ENCODE assay signal across 26 cellular contexts in genomic region chr18:76446746-76447267, GRCh38. TPM values are rescaled to one million over a fixed set of nuclear protein-coding genes. Genes with fewer than 3 reads are reported as not detected.
DNase-seq lines count a peak whose midpoint lies in the region; ATAC-seq, FAIRE-seq and TF ChIP-seq lines count a peak whose summit lies in the region.
"Had no signal": no experiment of that assay in that cellular context is flagged by ENCODE, and none has a peak within 500 bp of the region (broad histone marks: within the 10 kb centered on the region; RNA-seq: fewer than 3 reads in every experiment).

No MANE protein-coding gene starts in this region.

- no peak overlapping the region for H3K4me2 ChIP-seq in HepG2 (ENCODE audit: low read depth, low read length)
- H3K4me2 ChIP-seq in osteoblast (ENCODE audit: insufficient read depth, low read length): no peak overlapping the region

- TF ChIP-seq RAD21 in HepG2 (CRISPR knock-in tag; IDR thresholded peaks at IDR 0.05): no peak

- H3K9me3 ChIP-seq in right lobe of liver (no peaks in the 10 kb centered on the region), HepG2 (ENCODE audit: low read length) (no peaks in the 10 kb centered on the region), osteoblast (ENCODE audit: low read depth, low read length) (no peaks in the 10 kb centered on the region), uterus (no peaks in the 10 kb centered on the region)
- H3K9me3 ChIP-seq: A549, body of pancreas, left lung, SJSA1 had no signal

- BruUV-seq in HepG2 (replicated peaks; lab: Mats Ljungman, UMichigan): no TSS peak

- H4K20me1 ChIP-seq in HepG2 (ENCODE audit: insufficient read depth, low read length): peaks cover 80% of the 10 kb centered on the region
- peaks cover 14% of the 10 kb centered on the region for H4K20me1 ChIP-seq in osteoblast (ENCODE audit: insufficient read depth, low read length)

- H3K27ac ChIP-seq in right lobe of liver: peak overlapping the region in 2 of 3 donors; percentile 25 to 47
- H3K27ac ChIP-seq in HepG2 (ENCODE audit: extremely low read length, insufficient read depth, low read length): no peak overlapping the region
- peak overlapping the region; percentile 92 for H3K27ac ChIP-seq in osteoblast (ENCODE audit: low read depth, low read length)
- H3K27ac ChIP-seq in uterus: peak overlapping the region; percentile 91 to 94
- H3K27ac ChIP-seq: body of pancreas, parathyroid adenoma had no signal

- H3K4me1 ChIP-seq in right lobe of liver: peaks cover 0 to 53% (median 11%) of the 10 kb centered on the region in 4 donors
- H3K4me1 ChIP-seq in HepG2 (ENCODE audit: insufficient read depth, low read length): peaks cover 22% of the 10 kb centered on the region; the same call in 1 of the 2 replicates
- peaks cover 56% of the 10 kb centered on the region for H3K4me1 ChIP-seq in osteoblast (ENCODE audit: insufficient read depth, low read length)
- H3K4me1 ChIP-seq in uterus: peaks cover 13 to 24% of the 10 kb centered on the region in 2 donors
- H3K4me1 ChIP-seq: parathyroid adenoma had no signal

- POLR2A ChIA-PET in HepG2 (lab: Yijun Ruan, JAX): no interaction called here

- no peak for FAIRE-seq in HepG2 (lab: Jason Lieb, UNC)
- FAIRE-seq in D721Med (lab: Jason Lieb, UNC): no peak
- FAIRE-seq: A549, GM19239, urothelium cell line had no signal

- peaks cover 0 to 12% (median 4%) of the 10 kb centered on the region in 4 donors for H3K36me3 ChIP-seq in right lobe of liver
- peaks cover 11 to 19% of the 10 kb centered on the region in 2 experiments; a peak in 2 of 5 replicates for H3K36me3 ChIP-seq in HepG2 (replicated peaks in 1 of 2; ENCODE audit: control insufficient read depth in 1 of 2, insufficient read depth in 2 of 2, low read length in 2 of 2)
- peaks cover 5% of the 10 kb centered on the region for H3K36me3 ChIP-seq in osteoblast (ENCODE audit: insufficient read depth, low read length)
- no peaks in the 10 kb centered on the region for H3K36me3 ChIP-seq in uterus

- no peak overlapping the region for H3K9ac ChIP-seq in HepG2 (ENCODE audit: insufficient read depth, low read depth, low read length)
- H3K9ac ChIP-seq: parathyroid adenoma had no signal

- in situ Hi-C loops in HepG2 (cut with HindIII; ENCODE audit: extremely low pct_ligation_motif_present, low pct_unique_long_range_greater_than_20kb): no loop called here

- TF ChIP-seq CTCF in right lobe of liver (IDR thresholded peaks at IDR 0.05) (no peak), HepG2 (CRISPR knock-in tag; IDR thresholded peaks at IDR 0.05) (no peak), osteoblast (IDR thresholded peaks at IDR 0.05; ENCODE audit: extremely low read depth, low read depth, low read length) (no peak), uterus (IDR thresholded peaks at IDR 0.05) (no peak), D721Med (IDR thresholded peaks at IDR 0.05; ENCODE audit: insufficient read depth, missing control alignments) (no peak)

- TF ChIP-seq POLR2A in right lobe of liver (IDR thresholded peaks at IDR 0.05) (no peak), HepG2 (IDR thresholded peaks at IDR 0.05; ENCODE audit: insufficient read depth in 1 of 2, low read depth in 2 of 2, low read length in 2 of 2) (no peak), uterus (IDR thresholded peaks at IDR 0.05) (no peak)

- no peak overlapping the region for H3K4me3 ChIP-seq in right lobe of liver
- no peak overlapping the region for H3K4me3 ChIP-seq in HepG2 (replicated peaks in 1 of 3; ENCODE audit: insufficient read depth in 1 of 3, low read depth in 2 of 3, low read length in 3 of 3)
- no peak overlapping the region for H3K4me3 ChIP-seq in osteoblast (ENCODE audit: insufficient read depth, low read length)
- peak overlapping the region in 1 of 2 donors; percentile 33 for H3K4me3 ChIP-seq in uterus
- H3K4me3 ChIP-seq: A549, body of pancreas, left lung, SJSA1 had no signal

- TF ChIP-seq EP300 in HepG2 (IDR thresholded peaks at IDR 0.05; ENCODE audit: low read depth in 2 of 2, low read length in 2 of 2) (no peak), HepG2 (CRISPR knock-in tag; IDR thresholded peaks at IDR 0.05; ENCODE audit: borderline replicate concordance) (no peak)

- no peak for ATAC-seq in right lobe of liver
- no peak for ATAC-seq in HepG2
- ATAC-seq: body of pancreas; left lung; stimulated activated naive B cell treated with anti-CD40 and anti-IgM and Interleukin-4, amounts not matched to agents 10 μg/mL and 1 μg/mL and 100 μg/mL, for 72 hours had no signal

- H3K27me3 ChIP-seq in right lobe of liver (no peaks in the 10 kb centered on the region), HepG2 (ENCODE audit: control insufficient read depth in 1 of 2, insufficient read depth in 2 of 2, low read length in 2 of 2) (no peaks in the 10 kb centered on the region), osteoblast (ENCODE audit: insufficient read depth, low read length) (no peaks in the 10 kb centered on the region), uterus (no peaks in the 10 kb centered on the region)
- H3K27me3 ChIP-seq: body of pancreas, dorsolateral prefrontal cortex, left lung, SJSA1 had no signal

- CTCF ChIA-PET in HepG2 (lab: Yijun Ruan, JAX; ENCODE audit: low intra/inter-chr PET ratio, low total read pairs): no interaction called here

- 84% methylated on average over 7 of the region's 8 CpGs for WGBS in right lobe of liver (ENCODE audit: insufficient coverage, low coverage, low lambda C conversion rate, missing lambda C conversion rate)
- 99% methylated on average over 7 of the region's 8 CpGs for WGBS in HepG2 (ENCODE audit: low lambda C conversion rate)

- intact Hi-C loops in right lobe of liver (cut with DNase I) (no loop called here), HepG2 (cut with micrococcal nuclease; ENCODE audit: unreplicated experiment) (no loop called here), uterus (cut with DNase I; ENCODE audit: low total_unique reads) (no loop called here)

- H3K79me2 ChIP-seq in HepG2 (ENCODE audit: insufficient read depth, low read length): peaks cover 82% of the 10 kb centered on the region
- peaks cover 70% of the 10 kb centered on the region for H3K79me2 ChIP-seq in osteoblast (ENCODE audit: insufficient read depth, low read length)

- no peak overlapping the region for H2AFZ ChIP-seq in HepG2 (ENCODE audit: low read length)
- no peak overlapping the region for H2AFZ ChIP-seq in osteoblast (ENCODE audit: low read length)
- H2AFZ ChIP-seq: parathyroid adenoma had no signal

- DNase-seq in right lobe of liver (no peak), HepG2 (ENCODE audit: low spot score) (no peak), fibroblast of gingiva (ENCODE audit: low read depth) (peak; percentile 37), osteoblast (ENCODE audit: insufficient read length, low spot score, missing footprints) (peak; percentile 66), uterus (no peak), D721Med (ENCODE audit: insufficient read length, low spot score) (no peak)
- no peak for DNase-seq in stimulated activated CD4-positive, alpha-beta T cell treated with anti-CD3 and anti-CD28 coated beads, Interleukin-4, amount 100 ng/mL, for 24 hours
- no peak for DNase-seq in activated CD4-positive, CD25-positive, alpha-beta regulatory T cell treated with anti-CD3 and anti-CD28 coated beads, Interleukin-2, amount 50 U/mL, for 72 hours
- DNase-seq: activated CD4-positive, alpha-beta T cell treated with anti-CD3 and anti-CD28 coated beads for 48 hours; activated naive CD4-positive, alpha-beta T cell treated with anti-CD3 and anti-CD28 coated beads, Interleukin-2, amount 50 U/mL, for 16 hours; body of pancreas; CD4-positive, alpha-beta memory T cell; DND-41; HCEC 1CT; left lung; NCI-H1105; NCI-H526; OCI-M1; stimulated activated CD4-positive, alpha-beta T cell treated with anti-CD3 and anti-CD28 coated beads, Interleukin-12 subunit alpha, Interleukin-12 subunit beta, amount 100 ng/mL, for 4 hours; stimulated activated naive B cell treated with anti-CD40 and anti-IgM and Interleukin-4, amounts not matched to agents 10 μg/mL and 1 μg/mL and 100 μg/mL, for 72 hours had no signal

TF ChIP-seq in HepG2, 621 proteins besides CTCF, POLR2A, EP300 and RAD21 (continues in another document):
- TF ChIP-seq RELA (CRISPR knock-in tag; IDR thresholded peaks at IDR 0.05) (no peak), HIVEP1 (CRISPR knock-in tag; IDR thresholded peaks at IDR 0.05) (no peak)

RNA-seq across cellular contexts. Expression of gene ZNF516, which starts 48.2 kb away (rescaled TPM):
- total RNA-seq in right lobe of liver (10 to 100 TPM; 10.2 to 16.0 (median 13.7) TPM), HepG2 (2016; rRNA removed; fragmentation: Illumina TruSeq; extraction: Trizol) (13.7 and 18.7 TPM in 2 replicates), osteoblast (16.3 and 17.7 TPM in 2 replicates), uterus (100 to 1,000 TPM in 1 of 4 donors, 10 to 100 TPM in 3; 29.4 to 177 (median 65.7) TPM)
- total RNA-seq in HepG2 (2016; cell fraction: cytosol; rRNA removed; fragmentation: Illumina TruSeq; extraction: Trizol; ENCODE audit: low read depth): 8.6 and 8.9 TPM in 2 replicates
- total RNA-seq in HepG2 (2016; cell fraction: insoluble cytoplasmic fraction; rRNA removed; fragmentation: Illumina TruSeq; extraction: Trizol): 12.1 and 14.0 TPM in 2 replicates
- 13.3 and 14.6 TPM in 2 replicates for total RNA-seq in HepG2 (2016; cell fraction: membrane; rRNA removed; fragmentation: Illumina TruSeq; extraction: Trizol)
- total RNA-seq in HepG2 (2016; cell fraction: nucleus; rRNA removed; fragmentation: Illumina TruSeq; extraction: Trizol): 22.7 and 24.6 TPM in 2 replicates
- 15.9 and 16.6 TPM in 2 replicates for polyA plus RNA-seq in HepG2 (2011; rRNA removed)
- polyA plus RNA-seq in HepG2 (2011; cell fraction: cytosol; rRNA removed): 7.7 and 8.0 TPM in 2 replicates
- 47.5 and 64.5 TPM in 2 replicates for polyA plus RNA-seq in HepG2 (2011; cell fraction: nucleus; rRNA removed)
- 17.9 and 19.5 TPM in 2 replicates for polyA plus RNA-seq in HepG2 (2012)
- polyA plus RNA-seq in HepG2 (2016; cell fraction: cytosol; fragmentation: Illumina TruSeq; extraction: Trizol; ENCODE audit: low read depth): 0.54 and 1.1 TPM in 2 replicates
- 10.2 and 12.1 TPM in 2 replicates for polyA plus RNA-seq in HepG2 (2016; cell fraction: insoluble cytoplasmic fraction; fragmentation: Illumina TruSeq; extraction: Trizol; ENCODE audit: low read depth)
- polyA plus RNA-seq in HepG2 (2016; cell fraction: membrane; fragmentation: Illumina TruSeq; extraction: Trizol; ENCODE audit: low read depth): 2.0 and 2.4 TPM in 2 replicates
- 27.0 and 28.2 TPM in 2 replicates for polyA plus RNA-seq in HepG2 (2016; cell fraction: nucleus; fragmentation: Illumina TruSeq; extraction: Trizol; ENCODE audit: insufficient read depth, low read depth)
- polyA minus RNA-seq in HepG2 (2011; rRNA and poly(A)+ RNA removed; ENCODE audit: low replicate concordance): 0.23 and 36.8 TPM in 2 replicates
- polyA minus RNA-seq in HepG2 (2011; cell fraction: cytosol; rRNA and poly(A)+ RNA removed): 18.4 and 18.5 TPM in 2 replicates
- 61.5 and 68.2 TPM in 2 replicates for polyA minus RNA-seq in HepG2 (2011; cell fraction: nucleus; rRNA and poly(A)+ RNA removed)

Comparison
In these comparisons a context has a peak if more than half of its experiments do, and no peak if none do; other contexts are left out.
1. DNase-seq: peak in fibroblast of gingiva (single experiment) and osteoblast (single experiment); none in right lobe of liver (0 of 3), HepG2 (single experiment), uterus (0 of 2), D721Med (single experiment), stimulated activated CD4-positive, alpha-beta T cell treated with anti-CD3 and anti-CD28 coated beads, Interleukin-4, amount 100 ng/mL, for 24 hours (single experiment) and activated CD4-positive, CD25-positive, alpha-beta regulatory T cell treated with anti-CD3 and anti-CD28 coated beads, Interleukin-2, amount 50 U/mL, for 72 hours (single experiment).